Comparison of ENCODE assay signal across 1 cellular context in the genomic region with DNA sequence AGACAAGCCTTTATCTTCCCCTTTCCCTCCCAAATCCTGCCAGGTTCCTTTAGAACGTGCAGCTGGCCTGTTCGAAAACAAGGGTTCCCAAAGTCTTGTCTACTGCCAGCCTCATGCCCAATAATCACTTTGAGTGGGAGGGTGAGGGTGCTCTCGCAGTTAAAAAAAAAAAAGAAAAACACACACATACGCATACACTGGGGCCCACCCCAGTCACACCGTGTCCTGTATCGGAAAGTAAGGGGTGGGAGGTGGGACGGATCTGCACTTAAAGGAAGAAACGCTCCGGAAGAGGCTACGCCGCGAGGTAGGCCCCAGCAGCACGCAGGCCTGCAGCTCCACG.
TF ChIP-seq lines count a peak whose summit lies in the region.

No MANE protein-coding gene starts in this region.

TF ChIP-seq in GM23338, 12 proteins besides CTCF, POLR2A, EP300 and RAD21 (continued from another document):
- TF ChIP-seq, protein P1, sequence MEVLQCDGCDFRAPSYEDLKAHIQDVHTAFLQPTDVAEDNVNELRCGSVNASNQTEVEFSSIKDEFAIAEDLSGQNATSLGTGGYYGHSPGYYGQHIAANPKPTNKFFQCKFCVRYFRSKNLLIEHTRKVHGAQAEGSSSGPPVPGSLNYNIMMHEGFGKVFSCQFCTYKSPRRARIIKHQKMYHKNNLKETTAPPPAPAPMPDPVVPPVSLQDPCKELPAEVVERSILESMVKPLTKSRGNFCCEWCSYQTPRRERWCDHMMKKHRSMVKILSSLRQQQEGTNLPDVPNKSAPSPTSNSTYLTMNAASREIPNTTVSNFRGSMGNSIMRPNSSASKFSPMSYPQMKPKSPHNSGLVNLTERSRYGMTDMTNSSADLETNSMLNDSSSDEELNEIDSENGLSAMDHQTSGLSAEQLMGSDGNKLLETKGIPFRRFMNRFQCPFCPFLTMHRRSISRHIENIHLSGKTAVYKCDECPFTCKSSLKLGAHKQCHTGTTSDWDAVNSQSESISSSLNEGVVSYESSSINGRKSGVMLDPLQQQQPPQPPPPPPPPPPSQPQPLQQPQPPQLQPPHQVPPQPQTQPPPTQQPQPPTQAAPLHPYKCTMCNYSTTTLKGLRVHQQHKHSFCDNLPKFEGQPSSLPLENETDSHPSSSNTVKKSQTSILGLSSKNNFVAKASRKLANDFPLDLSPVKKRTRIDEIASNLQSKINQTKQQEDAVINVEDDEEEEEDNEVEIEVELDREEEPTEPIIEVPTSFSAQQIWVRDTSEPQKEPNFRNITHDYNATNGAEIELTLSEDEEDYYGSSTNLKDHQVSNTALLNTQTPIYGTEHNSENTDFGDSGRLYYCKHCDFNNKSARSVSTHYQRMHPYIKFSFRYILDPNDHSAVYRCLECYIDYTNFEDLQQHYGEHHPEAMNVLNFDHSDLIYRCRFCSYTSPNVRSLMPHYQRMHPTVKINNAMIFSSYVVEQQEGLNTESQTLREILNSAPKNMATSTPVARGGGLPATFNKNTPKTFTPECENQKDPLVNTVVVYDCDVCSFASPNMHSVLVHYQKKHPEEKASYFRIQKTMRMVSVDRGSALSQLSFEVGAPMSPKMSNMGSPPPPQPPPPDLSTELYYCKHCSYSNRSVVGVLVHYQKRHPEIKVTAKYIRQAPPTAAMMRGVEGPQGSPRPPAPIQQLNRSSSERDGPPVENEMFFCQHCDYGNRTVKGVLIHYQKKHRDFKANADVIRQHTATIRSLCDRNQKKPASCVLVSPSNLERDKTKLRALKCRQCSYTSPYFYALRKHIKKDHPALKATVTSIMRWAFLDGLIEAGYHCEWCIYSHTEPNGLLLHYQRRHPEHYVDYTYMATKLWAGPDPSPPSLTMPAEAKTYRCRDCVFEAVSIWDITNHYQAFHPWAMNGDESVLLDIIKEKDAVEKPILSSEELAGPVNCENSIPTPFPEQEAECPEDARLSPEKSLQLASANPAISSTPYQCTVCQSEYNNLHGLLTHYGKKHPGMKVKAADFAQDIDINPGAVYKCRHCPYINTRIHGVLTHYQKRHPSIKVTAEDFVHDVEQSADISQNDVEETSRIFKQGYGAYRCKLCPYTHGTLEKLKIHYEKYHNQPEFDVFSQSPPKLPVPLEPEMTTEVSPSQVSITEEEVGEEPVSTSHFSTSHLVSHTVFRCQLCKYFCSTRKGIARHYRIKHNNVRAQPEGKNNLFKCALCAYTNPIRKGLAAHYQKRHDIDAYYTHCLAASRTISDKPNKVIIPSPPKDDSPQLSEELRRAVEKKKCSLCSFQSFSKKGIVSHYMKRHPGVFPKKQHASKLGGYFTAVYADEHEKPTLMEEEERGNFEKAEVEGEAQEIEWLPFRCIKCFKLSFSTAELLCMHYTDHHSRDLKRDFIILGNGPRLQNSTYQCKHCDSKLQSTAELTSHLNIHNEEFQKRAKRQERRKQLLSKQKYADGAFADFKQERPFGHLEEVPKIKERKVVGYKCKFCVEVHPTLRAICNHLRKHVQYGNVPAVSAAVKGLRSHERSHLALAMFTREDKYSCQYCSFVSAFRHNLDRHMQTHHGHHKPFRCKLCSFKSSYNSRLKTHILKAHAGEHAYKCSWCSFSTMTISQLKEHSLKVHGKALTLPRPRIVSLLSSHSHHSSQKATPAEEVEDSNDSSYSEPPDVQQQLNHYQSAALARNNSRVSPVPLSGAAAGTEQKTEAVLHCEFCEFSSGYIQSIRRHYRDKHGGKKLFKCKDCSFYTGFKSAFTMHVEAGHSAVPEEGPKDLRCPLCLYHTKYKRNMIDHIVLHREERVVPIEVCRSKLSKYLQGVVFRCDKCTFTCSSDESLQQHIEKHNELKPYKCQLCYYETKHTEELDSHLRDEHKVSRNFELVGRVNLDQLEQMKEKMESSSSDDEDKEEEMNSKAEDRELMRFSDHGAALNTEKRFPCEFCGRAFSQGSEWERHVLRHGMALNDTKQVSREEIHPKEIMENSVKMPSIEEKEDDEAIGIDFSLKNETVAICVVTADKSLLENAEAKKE (CRISPR knock-in tag; IDR thresholded peaks at IDR 0.05), result no peak
- TF ChIP-seq EZH2phosphoT487 (IDR thresholded peaks at IDR 0.05; ENCODE audit: unreplicated experiment) (no peak), POLR2AphosphoS5 (IDR thresholded peaks at IDR 0.05; ENCODE audit: low read depth) (no peak)
- TF ChIP-seq, protein P2, sequence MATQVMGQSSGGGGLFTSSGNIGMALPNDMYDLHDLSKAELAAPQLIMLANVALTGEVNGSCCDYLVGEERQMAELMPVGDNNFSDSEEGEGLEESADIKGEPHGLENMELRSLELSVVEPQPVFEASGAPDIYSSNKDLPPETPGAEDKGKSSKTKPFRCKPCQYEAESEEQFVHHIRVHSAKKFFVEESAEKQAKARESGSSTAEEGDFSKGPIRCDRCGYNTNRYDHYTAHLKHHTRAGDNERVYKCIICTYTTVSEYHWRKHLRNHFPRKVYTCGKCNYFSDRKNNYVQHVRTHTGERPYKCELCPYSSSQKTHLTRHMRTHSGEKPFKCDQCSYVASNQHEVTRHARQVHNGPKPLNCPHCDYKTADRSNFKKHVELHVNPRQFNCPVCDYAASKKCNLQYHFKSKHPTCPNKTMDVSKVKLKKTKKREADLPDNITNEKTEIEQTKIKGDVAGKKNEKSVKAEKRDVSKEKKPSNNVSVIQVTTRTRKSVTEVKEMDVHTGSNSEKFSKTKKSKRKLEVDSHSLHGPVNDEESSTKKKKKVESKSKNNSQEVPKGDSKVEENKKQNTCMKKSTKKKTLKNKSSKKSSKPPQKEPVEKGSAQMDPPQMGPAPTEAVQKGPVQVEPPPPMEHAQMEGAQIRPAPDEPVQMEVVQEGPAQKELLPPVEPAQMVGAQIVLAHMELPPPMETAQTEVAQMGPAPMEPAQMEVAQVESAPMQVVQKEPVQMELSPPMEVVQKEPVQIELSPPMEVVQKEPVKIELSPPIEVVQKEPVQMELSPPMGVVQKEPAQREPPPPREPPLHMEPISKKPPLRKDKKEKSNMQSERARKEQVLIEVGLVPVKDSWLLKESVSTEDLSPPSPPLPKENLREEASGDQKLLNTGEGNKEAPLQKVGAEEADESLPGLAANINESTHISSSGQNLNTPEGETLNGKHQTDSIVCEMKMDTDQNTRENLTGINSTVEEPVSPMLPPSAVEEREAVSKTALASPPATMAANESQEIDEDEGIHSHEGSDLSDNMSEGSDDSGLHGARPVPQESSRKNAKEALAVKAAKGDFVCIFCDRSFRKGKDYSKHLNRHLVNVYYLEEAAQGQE (IDR thresholded peaks at IDR 0.05; ENCODE audit: unreplicated experiment), result no peak
TF ChIP-seq in GM23338: peak in this region for 0.
